8 cellular contexts compared by ENCODE assay signal in the genomic region with DNA sequence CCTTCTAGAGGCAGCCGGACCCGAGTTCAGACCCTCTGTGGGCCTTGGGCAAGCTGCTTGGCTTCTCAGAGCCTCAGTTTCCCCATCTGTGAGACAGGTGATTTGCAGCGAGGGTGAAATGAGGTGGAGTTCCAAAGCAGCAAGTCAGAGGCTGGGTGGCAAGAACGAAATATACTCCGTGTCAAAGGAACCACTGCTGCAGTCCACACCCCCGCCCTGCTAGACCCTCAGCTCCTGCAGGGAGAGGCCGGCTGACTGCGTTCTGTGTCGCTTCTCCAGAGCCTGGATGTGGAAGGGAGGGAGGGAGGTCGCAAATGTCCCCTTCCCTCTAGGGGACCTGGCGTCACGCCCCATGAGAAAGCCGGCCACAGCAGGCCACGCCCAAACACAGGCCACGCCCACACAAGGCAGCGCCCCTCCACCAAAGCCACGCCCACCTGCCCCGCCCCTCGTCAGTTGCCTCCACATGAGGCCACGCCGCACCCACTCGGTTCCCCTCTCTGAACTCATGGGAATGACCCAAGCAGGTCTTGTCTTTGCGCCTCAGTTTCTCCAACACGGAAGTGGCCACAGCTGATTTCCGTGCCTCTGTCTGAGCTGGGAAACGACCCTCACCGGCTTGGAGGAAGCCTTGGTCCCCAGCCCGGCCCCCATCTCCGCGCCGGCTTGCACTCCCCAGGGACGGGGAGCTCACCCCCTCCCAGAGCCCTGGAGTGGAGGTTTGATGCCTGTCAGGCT. TPM values are rescaled to one million over a fixed set of nuclear protein-coding genes. Genes with fewer than 3 reads are reported as not detected.
DNase-seq lines count a peak whose midpoint lies in the region; ATAC-seq lines count a peak whose summit lies in the region.

No MANE protein-coding gene starts in this region.

- no peak overlapping the region for H4K8ac ChIP-seq in mesendoderm (ENCODE audit: low read depth, low read length)

- H3K36me3 ChIP-seq in ES-I3 (ENCODE audit: insufficient read depth, low read length): no peaks in the 10 kb centered on the region
- no peaks in the 10 kb centered on the region for H3K36me3 ChIP-seq in mesendoderm (ENCODE audit: control insufficient read depth, insufficient read depth, low read length)

- peaks cover 2% of the 10 kb centered on the region for H3K27me3 ChIP-seq in mesendoderm (ENCODE audit: insufficient read depth, low read length, poor library complexity)

- no CpG with 5 or more reads among the region's 32 CpGs for WGBS in mesendoderm (ENCODE audit: extremely low coverage, insufficient coverage, low lambda C conversion rate)

- H3K23ac ChIP-seq in mesendoderm (ENCODE audit: low read length): no peak overlapping the region

- H2BK120ac ChIP-seq in mesendoderm (ENCODE audit: low read depth, low read length): no peak overlapping the region

- H2BK5ac ChIP-seq in mesendoderm (ENCODE audit: low read length): no peak overlapping the region

- H3K9ac ChIP-seq in ES-I3 (ENCODE audit: low read depth, low read length) (peak overlapping the region; percentile 21; the same call in 1 of the 2 replicates), mesendoderm (ENCODE audit: low read length) (no peak overlapping the region)

- ATAC-seq in GM21390 (IDR thresholded peaks at IDR 0.05; ENCODE audit: unreplicated experiment) (no peak), HG03520 (IDR thresholded peaks at IDR 0.05; ENCODE audit: unreplicated experiment) (no peak), HG02623 (IDR thresholded peaks at IDR 0.05; ENCODE audit: unreplicated experiment) (no peak), HG03025 (IDR thresholded peaks at IDR 0.05; ENCODE audit: low FRiP score, unreplicated experiment) (no peak)

- no peaks in the 10 kb centered on the region for H3K79me1 ChIP-seq in mesendoderm (ENCODE audit: low read length)

- H3K56ac ChIP-seq in mesendoderm (ENCODE audit: low read length): no peak overlapping the region

- no peak overlapping the region for H3K4me3 ChIP-seq in mesendoderm (ENCODE audit: low read length)

- no peak overlapping the region for H3K4me2 ChIP-seq in mesendoderm (ENCODE audit: low read length)

- H3K4me1 ChIP-seq in ES-I3 (ENCODE audit: insufficient read depth, low read length): peaks cover 3% of the 10 kb centered on the region; the same call in 1 of the 2 replicates
- H3K4me1 ChIP-seq in mesendoderm (ENCODE audit: control insufficient read depth, low read depth, low read length): no peaks in the 10 kb centered on the region

- DNase-seq in NCI-H82 (lab: John Stamatoyannopoulos, UW) (peak; percentile 90), mesendoderm (peak; percentile 78)
- DNase-seq in activated effector memory CD4-positive, alpha-beta T cell treated with Interleukin-2 at 50 U/mL for 16 hours: peak; percentile 21

- no peak overlapping the region for H2AK5ac ChIP-seq in mesendoderm (ENCODE audit: low read length)

- no peak overlapping the region for H3K18ac ChIP-seq in mesendoderm (ENCODE audit: low read length)

- no peak overlapping the region for H2BK15ac ChIP-seq in mesendoderm (replicated peaks; ENCODE audit: low read depth)

- H3K27ac ChIP-seq in mesendoderm (ENCODE audit: low read depth, low read length): no peak overlapping the region

- no peaks in the 10 kb centered on the region for H3K79me2 ChIP-seq in mesendoderm (ENCODE audit: control insufficient read depth, insufficient read depth, low read length)

- H3K9me3 ChIP-seq in ES-I3 (ENCODE audit: control insufficient read depth, insufficient read depth, low read length): no peaks in the 10 kb centered on the region

- no peak overlapping the region for H3K4ac ChIP-seq in mesendoderm (ENCODE audit: low read depth, low read length)

- no peak overlapping the region for H4K5ac ChIP-seq in mesendoderm (ENCODE audit: low read length)

RNA-seq across cellular contexts. Expression of a gene that starts 38.3 kb away (rescaled TPM):
- polyA plus RNA-seq in mesendoderm (2013, experiment 1 of 2): 221 TPM
- polyA plus RNA-seq in mesendoderm (2013, experiment 2 of 2): 219 TPM

Comparison
In these comparisons a context has a peak if more than half of its experiments do, and no peak if none do; other contexts are left out.
1. DNase-seq: peak in every context shown above with its lines; median percentile 90 in NCI-H82; 78 in mesendoderm; 21 in activated effector memory CD4-positive, alpha-beta T cell treated with Interleukin-2 at 50 U/mL for 16 hours.